Comparison of ENCODE assay signal across 20 cellular contexts in genomic region chr7:3911685-3912084, GRCh38.
DNase-seq lines count a peak whose midpoint lies in the region; ATAC-seq and TF ChIP-seq lines count a peak whose summit lies in the region.
"Had no signal": no experiment of that assay in that cellular context is flagged by ENCODE, and none has a peak within 500 bp of the region (broad histone marks: within the 10 kb centered on the region; RNA-seq: fewer than 3 reads in every experiment).

No MANE protein-coding gene starts in this region.

- peak; percentile 43 for DNase-seq in NCI-H226
- DNase-seq in dermis blood vessel endothelial cell, result peak; percentile 12
- DNase-seq in kidney tubule cell (ENCODE audit: low spot score), result peak; percentile 88
- no peak for DNase-seq in Peyer's patch
- DNase-seq: activated CD4-positive, alpha-beta memory T cell treated with anti-CD3 and anti-CD28 coated beads for 36 hours; activated naive CD4-positive, alpha-beta T cell treated with anti-CD3 and anti-CD28 coated beads, Interleukin-2, amount 50 U/mL, for 16 hours; activated T-cell treated with anti-CD3 and anti-CD28 coated beads, Interleukin-2, amount 50 U/mL, for 4 hours; CD4-positive, CD25-positive, alpha-beta regulatory T cell; left ventricle myocardium superior; NCI-H1092 treated with DMSO at 0.1 percent for 48 hours; NCI-H2081 treated with DMSO at 0.1 percent for 48 hours; NCI-H524; SJCRH30; stimulated activated CD4-positive, alpha-beta T cell treated with anti-CD3 and anti-CD28 coated beads, Interleukin-12 subunit alpha, Interleukin-12 subunit beta, amount 100 ng/mL, for 4 hours had no signal

- peak overlapping the region; percentile 91 for H3K4me2 ChIP-seq in BLaER1

- ATAC-seq in HG03378 (IDR thresholded peaks at IDR 0.05; ENCODE audit: unreplicated experiment), result no peak
- ATAC-seq in HG02870 (IDR thresholded peaks at IDR 0.05; ENCODE audit: unreplicated experiment), result no peak
- ATAC-seq in GM18517 (IDR thresholded peaks at IDR 0.05; ENCODE audit: unreplicated experiment), result no peak
- ATAC-seq: left ventricle myocardium superior had no signal

- no peak for TF ChIP-seq CTCF in Peyer's patch (IDR thresholded peaks at IDR 0.05)

- H4K20me1 ChIP-seq in BLaER1, result no peaks in the 10 kb centered on the region

- H3K36me3 ChIP-seq in BLaER1 (no peaks in the 10 kb centered on the region), Peyer's patch (no peaks in the 10 kb centered on the region)
- H3K36me3 ChIP-seq: right atrium auricular region, SJCRH30 had no signal

- H3K27me3 ChIP-seq in BLaER1, result no peaks in the 10 kb centered on the region
- no peaks in the 10 kb centered on the region for H3K27me3 ChIP-seq in Peyer's patch
- H3K27me3 ChIP-seq: right atrium auricular region, SJCRH30 had no signal

- peak overlapping the region; percentile 49; the same call in 1 of the 2 replicates for H3K9ac ChIP-seq in BLaER1

- H3K27ac ChIP-seq in BLaER1, result peak overlapping the region; percentile 73
- H3K27ac ChIP-seq in Peyer's patch, result no peak overlapping the region
- H3K27ac ChIP-seq: coronary artery, right atrium auricular region, SJCRH30 had no signal

- TF ChIP-seq POLR2A in Peyer's patch (IDR thresholded peaks at IDR 0.05), result no peak

- H3K4me1 ChIP-seq in BLaER1 (peaks cover 66% of the 10 kb centered on the region), Peyer's patch (no peaks in the 10 kb centered on the region)
- H3K4me1 ChIP-seq: right atrium auricular region had no signal

- no peaks in the 10 kb centered on the region for H3K9me3 ChIP-seq in BLaER1
- peaks cover 0 to 4% (median 0%) of the 10 kb centered on the region in 4 donors for H3K9me3 ChIP-seq in Peyer's patch
- H3K9me3 ChIP-seq: right atrium auricular region, SJCRH30 had no signal

- H3K4me3 ChIP-seq in BLaER1 (peak overlapping the region; percentile 37; the same call in 1 of the 2 replicates), Peyer's patch (no peak overlapping the region)
- H3K4me3 ChIP-seq: coronary artery, right atrium auricular region, SJCRH30 had no signal

Comparison
In these comparisons a context has a peak if more than half of its experiments do, and no peak if none do; other contexts are left out.
1. DNase-seq: peak in NCI-H226 (single experiment), dermis blood vessel endothelial cell (single experiment) and kidney tubule cell (single experiment); none in Peyer's patch (0 of 3).